ENCODE assay signal across 19 cellular contexts in genomic region chr10:86062151-86062550, GRCh38.
A peak's percentile ranks its signal among the peaks of the same experiment; 100 is the strongest.
DNase-seq lines count a peak whose midpoint lies in the region; ATAC-seq and TF ChIP-seq lines count a peak whose summit lies in the region.
"Had no signal": no experiment of that assay in that cellular context is flagged by ENCODE, and none has a peak within 500 bp of the region (broad histone marks: within the 10 kb centered on the region; RNA-seq: fewer than 3 reads in every experiment).

No MANE protein-coding gene starts in this region.

- WGBS in stomach, 5 donors = 74 to 90% (median 82%) methylated on average over 8 to 9 of the region's 9 CpGs
- WGBS in psoas muscle, 3 donors = 84 to 94% (median 91%) methylated on average over 9 of the region's 9 CpGs

- TF ChIP-seq CTCF in stomach (IDR thresholded peaks at IDR 0.05) = no peak
- no peak for TF ChIP-seq CTCF in psoas muscle (IDR thresholded peaks at IDR 0.05)

- H3K27ac ChIP-seq in stomach = no peak overlapping the region
- H3K27ac ChIP-seq in psoas muscle = no peak overlapping the region
- H3K27ac ChIP-seq: 22Rv1, BLaER1, C4-2B had no signal

- H3K36me3 ChIP-seq in stomach (no peaks in the 10 kb centered on the region), psoas muscle (ENCODE audit: insufficient read depth in 1 of 2, low read depth in 1 of 2) (no peaks in the 10 kb centered on the region)
- H3K36me3 ChIP-seq: BLaER1, HAP-1 had no signal

- no peaks in the 10 kb centered on the region for H3K4me1 ChIP-seq in stomach
- no peaks in the 10 kb centered on the region for H3K4me1 ChIP-seq in psoas muscle
- H3K4me1 ChIP-seq: BLaER1, Caco-2 had no signal

- intact Hi-C loops in cardiac septum (cut with DNase I) (no loop called here), Right ventricle myocardium inferior (cut with DNase I) (no loop called here), stomach (cut with DNase I; ENCODE audit: low total_unique reads) (no loop called here), posterior cingulate gyrus (cut with DNase I) (no loop called here), psoas muscle (cut with DNase I) (no loop called here)

- ATAC-seq in Right ventricle myocardium inferior (no peak), psoas muscle (no peak), HG02852 (IDR thresholded peaks at IDR 0.05; ENCODE audit: unreplicated experiment) (no peak)
- ATAC-seq: CD8-positive, alpha-beta T cell had no signal

- DNase-seq in cardiac septum (ENCODE audit: low spot score) (peak; percentile 24), Right ventricle myocardium inferior (ENCODE audit: missing footprints) (no peak), mesenteric fat pad (ENCODE audit: low spot score) (peak; percentile 65), stomach (peak; percentile 7), retina (no peak), posterior cingulate gyrus (no peak), psoas muscle (no peak)
- DNase-seq: Caco-2; CD4-positive, CD25-positive, alpha-beta regulatory T cell; CD8-positive, alpha-beta T cell; DMS153; DND-41; GOT3; HFFc6 had no signal

- no peak overlapping the region for H3K4me3 ChIP-seq in stomach
- no peak overlapping the region for H3K4me3 ChIP-seq in psoas muscle
- H3K4me3 ChIP-seq: BLaER1, HAP-1 had no signal

- no peak for TF ChIP-seq POLR2A in stomach (IDR thresholded peaks at IDR 0.05)

- H3K27me3 ChIP-seq in stomach (no peaks in the 10 kb centered on the region), psoas muscle (ENCODE audit: insufficient read depth in 3 of 3, low read length in 2 of 3) (no peaks in the 10 kb centered on the region)
- H3K27me3 ChIP-seq: BLaER1 had no signal

- H3K9me3 ChIP-seq in stomach (no peaks in the 10 kb centered on the region), psoas muscle (no peaks in the 10 kb centered on the region)
- H3K9me3 ChIP-seq: BLaER1, Caco-2, HAP-1 had no signal

- no peak for TF ChIP-seq EP300 in stomach (IDR thresholded peaks at IDR 0.05)

Comparison
In these comparisons a context has a peak if more than half of its experiments do, and no peak if none do; other contexts are left out.
1. DNase-seq: peak in cardiac septum (single experiment), mesenteric fat pad (single experiment) and stomach (single experiment); none in Right ventricle myocardium inferior (single experiment), retina (single experiment), posterior cingulate gyrus (0 of 10) and psoas muscle (0 of 2).